8 cellular contexts compared by ENCODE assay signal in the genomic region with DNA sequence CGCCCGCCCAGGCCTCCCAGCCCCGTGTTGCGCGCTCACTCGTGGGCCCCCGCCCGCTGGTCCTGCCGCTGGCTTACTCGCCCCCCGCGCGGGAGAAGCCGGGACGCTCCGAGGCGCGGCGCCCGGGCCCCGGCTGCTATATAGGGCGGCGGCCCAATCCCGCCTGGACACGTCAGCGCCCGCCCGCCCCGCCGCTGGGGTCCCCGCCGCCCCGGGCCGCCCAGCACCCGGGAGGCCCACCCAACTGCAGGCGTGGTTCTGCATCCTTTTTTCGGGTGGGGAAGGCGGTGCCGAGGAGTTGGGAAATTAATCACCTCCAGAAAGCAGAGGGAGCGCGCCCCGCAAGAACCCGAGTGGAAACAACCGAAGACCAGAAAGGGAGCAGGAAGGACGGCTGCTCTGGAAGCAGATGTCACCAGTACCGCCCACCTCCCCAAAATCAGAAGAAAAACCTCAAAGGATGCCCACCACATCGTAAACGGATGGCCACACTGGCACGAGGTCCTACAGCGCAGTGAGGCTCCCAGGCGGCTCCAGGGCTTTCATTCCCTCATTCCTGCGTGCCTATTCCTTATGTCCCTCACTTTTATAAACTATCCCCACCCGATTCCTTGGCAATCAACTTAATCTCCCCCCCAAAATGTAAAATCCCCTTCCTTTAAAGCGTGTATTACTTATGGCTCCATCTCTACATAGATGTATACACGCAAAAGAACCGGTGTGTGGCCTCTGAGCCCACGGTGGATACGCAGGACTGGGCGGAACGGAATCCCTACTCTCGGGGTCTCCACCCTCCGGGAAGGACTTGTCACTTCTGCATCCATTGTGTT. TPM values are rescaled to one million over a fixed set of nuclear protein-coding genes. Genes with fewer than 3 reads are reported as not detected.
DNase-seq lines count a peak whose midpoint lies in the region; ATAC-seq, FAIRE-seq and TF ChIP-seq lines count a peak whose summit lies in the region.

No MANE protein-coding gene starts in this region.

- peaks cover 9% of the 10 kb centered on the region for H3K36me3 Mint-ChIP-seq in T-cell
- H3K36me3 Mint-ChIP-seq in astrocyte (ENCODE audit: low read depth, unreplicated experiment): peaks cover 25% of the 10 kb centered on the region

- CTCF ChIA-PET in T-cell (lab: Charles Lee): interaction anchor here (0.6 kb wide), 2 partner anchors 66 to 306 kb away, joined by 3 to 7 read pairs; no protein-coding TSS in a partner anchor

- H2AFZ ChIP-seq in astrocyte (ENCODE audit: low read depth, low read length): peak overlapping the region; percentile 62

- H3K9me3 ChIP-seq in astrocyte (ENCODE audit: insufficient read depth, low read depth, low read length): no peaks in the 10 kb centered on the region

- intact Hi-C loops in sciatic nerve (cut with DNase I): no loop called here

- TF ChIP-seq CTCF in astrocyte (IDR thresholded peaks at IDR 0.05; ENCODE audit: insufficient read depth, low read depth, low read length): no peak

- H3K4me1 ChIP-seq in astrocyte (ENCODE audit: insufficient read depth, low read length): peaks cover 33% of the 10 kb centered on the region

- peaks cover 83% of the 10 kb centered on the region for H4K20me1 ChIP-seq in astrocyte (ENCODE audit: insufficient read depth, low read length)

- POLR2A ChIA-PET in T-cell (lab: Charles Lee): no interaction called here

- H3K36me3 ChIP-seq in astrocyte (ENCODE audit: insufficient read depth, low read length): peaks cover 6% of the 10 kb centered on the region

- peak; percentile 23 for DNase-seq in A172 (ENCODE audit: low spot score)
- peak in 26 of 34 experiments; percentile 4 to 57 (median 20) for DNase-seq in T-cell
- peak; percentile 40 for DNase-seq in astrocyte (ENCODE audit: low read depth)
- DNase-seq in hippocampal formation (lab: John Stamatoyannopoulos, UW): peak; percentile 8 to 53
- peak; percentile 86 for DNase-seq in sciatic nerve (ENCODE audit: low spot score)

- H3K4me3 Mint-ChIP-seq in T-cell (peak overlapping the region; percentile 71 to 81 (median 77)), astrocyte (ENCODE audit: unreplicated experiment) (peak overlapping the region; percentile 80)

- H3K4me1 Mint-ChIP-seq in T-cell: peaks cover 45 to 54% (median 48%) of the 10 kb centered on the region in 3 donors
- H3K4me1 Mint-ChIP-seq in astrocyte (ENCODE audit: low read depth, unreplicated experiment): peaks cover 38% of the 10 kb centered on the region

- peak; percentile 71 for ATAC-seq in GM18511 (IDR thresholded peaks at IDR 0.05; ENCODE audit: unreplicated experiment)
- peak; percentile 47 for ATAC-seq in HG03280 (IDR thresholded peaks at IDR 0.05; ENCODE audit: unreplicated experiment)
- ATAC-seq in T-cell (replicated peaks in 1 of 4): peak; percentile 59 to 76 (median 70)
- ATAC-seq in sciatic nerve: peak; percentile 90
- ATAC-seq in HG03520 (IDR thresholded peaks at IDR 0.05; ENCODE audit: unreplicated experiment): no peak

- no peak for FAIRE-seq in astrocyte (lab: Jason Lieb, UNC)

- H3K9ac ChIP-seq in astrocyte (ENCODE audit: low read length): peak overlapping the region; percentile 80

- H3K27ac ChIP-seq in astrocyte (ENCODE audit: low read depth, low read length): peak overlapping the region; percentile 57

- no peaks in the 10 kb centered on the region for H3K27me3 Mint-ChIP-seq in T-cell
- H3K27me3 Mint-ChIP-seq in astrocyte (ENCODE audit: low read depth, unreplicated experiment): no peaks in the 10 kb centered on the region

- no peaks in the 10 kb centered on the region for H3K27me3 ChIP-seq in astrocyte (ENCODE audit: insufficient read depth, low read length)

- H3K9me3 Mint-ChIP-seq in T-cell (peaks cover 5 to 11% (median 7%) of the 10 kb centered on the region in 3 donors), astrocyte (ENCODE audit: unreplicated experiment) (peaks cover 3% of the 10 kb centered on the region)

- H3K79me2 ChIP-seq in astrocyte (ENCODE audit: insufficient read depth, low read length): peaks cover 96% of the 10 kb centered on the region

- peak overlapping the region; percentile 87 for H3K4me2 ChIP-seq in astrocyte (ENCODE audit: low read length)

- H3K27ac Mint-ChIP-seq in T-cell: peak overlapping the region; percentile 47 to 62
- peak overlapping the region; percentile 83 for H3K27ac Mint-ChIP-seq in astrocyte (ENCODE audit: unreplicated experiment)

- H3K4me3 ChIP-seq in astrocyte (ENCODE audit: insufficient read depth, low read depth, low read length): peak overlapping the region; percentile 56

RNA-seq across cellular contexts. Expression of a gene that starts 42.5 kb away (rescaled TPM):
- total RNA-seq in A172 (2014; rRNA removed; shearing (Covaris generic)): 458 and 509 TPM in 2 replicates
- total RNA-seq in T-cell: 100 to 1,000 TPM; 130 to 184 (median 148) TPM
- total RNA-seq in astrocyte: 922 and 975 TPM in 2 replicates
- total RNA-seq in sciatic nerve: 398 TPM

RNA-seq across cellular contexts. Expression of a gene that starts 42.8 kb away (rescaled TPM):
- 374 and 393 TPM in 2 replicates for total RNA-seq in A172 (2014; rRNA removed; shearing (Covaris generic))
- total RNA-seq in T-cell (100 to 1,000 TPM; 182 to 209 (median 189) TPM), astrocyte (544 and 552 TPM in 2 replicates), sciatic nerve (315 TPM)

Comparison
In these comparisons a context has a peak if more than half of its experiments do, and no peak if none do; other contexts are left out.
1. DNase-seq: peak in every context shown above with its lines; median percentile 86 in sciatic nerve; 40 in astrocyte; 30 in hippocampal formation; 23 in A172; 20 in T-cell.